In genomic region chr19:54137114-54137912, GRCh38 we compare ENCODE assay signal across 8 cellular contexts. TPM values are rescaled to one million over a fixed set of nuclear protein-coding genes. Genes with fewer than 3 reads are reported as not detected.
A peak's percentile ranks its signal among the peaks of the same experiment; 100 is the strongest.
DNase-seq lines count a peak whose midpoint lies in the region; ATAC-seq and TF ChIP-seq lines count a peak whose summit lies in the region.

CNOT3 (plus strand) TSS chr19:54137762; CDS start chr19:54142979, 5,217 bp downstream.

- DNase-seq in BJ (ENCODE audit: low read depth) (peak; percentile 100), NCI-H526 treated with DMSO at 0.1 percent for 48 hours (lab: John Stamatoyannopoulos, UW) (peak; percentile 100), colonic mucosa (peak; percentile 99), kidney tubule cell (ENCODE audit: low spot score) (peak; percentile 100)
- peak; percentile 100 for DNase-seq in activated CD4-positive, alpha-beta T cell treated with anti-CD3 and anti-CD28 coated beads, Interleukin-2, amount 10 ng/mL, durations not matched to agents 24 days and 14 days
- peak; percentile 92 to 97 (median 96) for DNase-seq in stimulated activated CD4-positive, alpha-beta T cell treated with anti-CD3 and anti-CD28 coated beads, Interleukin-1b, Interleukin-23, amount 100 ng/mL, for 24 hours (ENCODE audit: low read depth in 4 of 4, low spot score in 1 of 4)

- H3K4me3 ChIP-seq in BJ (ENCODE audit: low read depth, low read length) (peak within 1 kb of the TSS; percentile 90), colonic mucosa (peak within 1 kb of the TSS; percentile 98)

- peaks cover 42% of the 10 kb centered on the region for H3K4me1 Mint-ChIP-seq in activated CD4-positive, alpha-beta T cell treated with anti-CD3 and anti-CD28 coated beads, Interleukin-2, amount 10 ng/mL, durations not matched to agents 24 days and 14 days

- H3K4me3 Mint-ChIP-seq in activated CD4-positive, alpha-beta T cell treated with anti-CD3 and anti-CD28 coated beads, Interleukin-2, amount 10 ng/mL, durations not matched to agents 24 days and 14 days, result peak within 1 kb of the TSS; percentile 85

- H3K36me3 ChIP-seq in BJ (ENCODE audit: control insufficient read depth, insufficient read depth, low read length), result peaks cover 8% of the 10 kb centered on the region; the same call in 1 of the 2 replicates
- H3K36me3 ChIP-seq in colonic mucosa, result no peaks in the 10 kb centered on the region

- ATAC-seq in GM19324 (IDR thresholded peaks at IDR 0.05; ENCODE audit: low FRiP score, unreplicated experiment) (peak; percentile 88), HG03469 (IDR thresholded peaks at IDR 0.05; ENCODE audit: unreplicated experiment) (peak; percentile 60)

- no peaks in the 10 kb centered on the region for H3K9me3 Mint-ChIP-seq in activated CD4-positive, alpha-beta T cell treated with anti-CD3 and anti-CD28 coated beads, Interleukin-2, amount 10 ng/mL, durations not matched to agents 24 days and 14 days

- H3K36me3 Mint-ChIP-seq in activated CD4-positive, alpha-beta T cell treated with anti-CD3 and anti-CD28 coated beads, Interleukin-2, amount 10 ng/mL, durations not matched to agents 24 days and 14 days (ENCODE audit: low read depth), result peaks cover 11% of the 10 kb centered on the region

- TF ChIP-seq CTCF in BJ (IDR thresholded peaks at IDR 0.05; ENCODE audit: insufficient read depth, low read depth, low read length) (no peak), colonic mucosa (IDR thresholded peaks at IDR 0.05) (no peak)

- H3K27me3 Mint-ChIP-seq in activated CD4-positive, alpha-beta T cell treated with anti-CD3 and anti-CD28 coated beads, Interleukin-2, amount 10 ng/mL, durations not matched to agents 24 days and 14 days, result no peaks in the 10 kb centered on the region

- peak within 1 kb of the TSS; percentile 95 for H3K27ac Mint-ChIP-seq in activated CD4-positive, alpha-beta T cell treated with anti-CD3 and anti-CD28 coated beads, Interleukin-2, amount 10 ng/mL, durations not matched to agents 24 days and 14 days

- intact Hi-C loops in activated CD4-positive, alpha-beta T cell treated with anti-CD3 and anti-CD28 coated beads, Interleukin-2, amount 10 ng/mL, durations not matched to agents 24 days and 14 days (cut with micrococcal nuclease), result loop anchor here (1.0 kb wide), 6 partner anchors 22 to 327 kb away; partner anchors contain the start of genes LENG1, NDUFA3, PRPF31 and TFPT
- intact Hi-C loops in colonic mucosa (cut with DNase I), result no loop called here

- H3K9ac ChIP-seq in colonic mucosa (ENCODE audit: low read depth in 2 of 2, low read length in 2 of 2), result peak within 1 kb of the TSS; percentile 79 to 95

- H3K27ac ChIP-seq in colonic mucosa, result peak within 1 kb of the TSS; percentile 83

- H3K4me1 ChIP-seq in colonic mucosa, result peaks cover 16% of the 10 kb centered on the region

- no peaks in the 10 kb centered on the region for H3K9me3 ChIP-seq in colonic mucosa

- H3K27me3 ChIP-seq in BJ (ENCODE audit: control insufficient read depth, insufficient read depth, low read length), result no peaks in the 10 kb centered on the region
- no peaks in the 10 kb centered on the region for H3K27me3 ChIP-seq in colonic mucosa

- CTCF ChIA-PET in BJ (lab: Yijun Ruan, JAX), result interaction anchor here (1.0 to 2.0 kb wide), 3 partner anchors 11 to 344 kb away, joined by 4 to 6 read pairs (median 4); no protein-coding TSS in a partner anchor

- POLR2A ChIA-PET in BJ (lab: Charles Lee), result interaction anchor here (0.6 to 1.3 kb wide), 6 partner anchors 19 to 325 kb away, joined by 3 to 7 read pairs (median 3); partner anchors contain the start of genes LENG1, LENG8, PRPF31 and TFPT

RNA-seq across cellular contexts. Expression of gene CNOT3, which starts in this region (rescaled TPM):
- polyA plus RNA-seq in BJ (2011; rRNA removed), result 6.2 and 6.3 TPM in 2 replicates
- polyA minus RNA-seq in BJ (2011; rRNA and poly(A)+ RNA removed), result 11.3 and 19.7 TPM in 2 replicates
- total RNA-seq in activated CD4-positive, alpha-beta T cell treated with anti-CD3 and anti-CD28 coated beads, Interleukin-2, amount 10 ng/mL, durations not matched to agents 24 days and 14 days, result 64.5 and 73.4 TPM in 2 replicates
- 10 to 100 TPM; 38.4 to 57.3 TPM for total RNA-seq in colonic mucosa

Comparison
In these comparisons a context has a peak if more than half of its experiments do, and no peak if none do; other contexts are left out.
1. Peak in every context shown above with its lines: DNase-seq, ATAC-seq, H3K4me3 ChIP-seq and H3K27ac ChIP-seq.